In genomic region chr9:133443982-133444381, GRCh38 we compare ENCODE assay signal across 24 cellular contexts.
DNase-seq lines count a peak whose midpoint lies in the region; ATAC-seq lines count a peak whose summit lies in the region.
"Had no signal": no experiment of that assay in that cellular context is flagged by ENCODE, and none has a peak within 500 bp of the region (broad histone marks: within the 10 kb centered on the region; RNA-seq: fewer than 3 reads in every experiment).

No MANE protein-coding gene starts in this region.

- no peaks in the 10 kb centered on the region for H3K36me3 ChIP-seq in HAP-1 (replicated peaks)
- H3K36me3 ChIP-seq: neutrophil, upper lobe of left lung had no signal

- no peak for ATAC-seq in HG02970 (IDR thresholded peaks at IDR 0.05; ENCODE audit: low FRiP score, unreplicated experiment)
- ATAC-seq: activated CD8-positive, alpha-beta T cell treated with anti-CD3 and anti-CD28 coated beads, Interleukin-2, amount 10 ng/mL, durations not matched to agents 7 days and 5 days; activated T-cell treated with anti-CD3 and anti-CD28 coated beads, Interleukin-2, amount 50 U/mL, for 4 hours; foreskin keratinocyte had no signal

- H3K9me3 Mint-ChIP-seq in activated naive CD4-positive, alpha-beta T cell treated with anti-CD3 and anti-CD28 coated beads, Interleukin-2, amount 10 ng/mL, durations not matched to agents 7 days and 5 days: no peaks in the 10 kb centered on the region
- H3K9me3 Mint-ChIP-seq: activated T-cell treated with anti-CD3 and anti-CD28 coated beads, Interleukin-2, amount 50 U/mL, for 4 hours had no signal

- CTCF ChIA-PET in activated naive CD4-positive, alpha-beta T cell treated with anti-CD3 and anti-CD28 coated beads, Interleukin-2, amount 10 ng/mL, durations not matched to agents 7 days and 5 days (lab: Charles Lee): no interaction called here

- H3K27me3 ChIP-seq in HAP-1 (ENCODE audit: low read depth): peaks cover 19% of the 10 kb centered on the region
- H3K27me3 ChIP-seq: neutrophil, upper lobe of left lung had no signal

- no peaks in the 10 kb centered on the region for H3K4me1 Mint-ChIP-seq in activated naive CD4-positive, alpha-beta T cell treated with anti-CD3 and anti-CD28 coated beads, Interleukin-2, amount 10 ng/mL, durations not matched to agents 7 days and 5 days

- no peak overlapping the region for H3K4me3 Mint-ChIP-seq in activated naive CD4-positive, alpha-beta T cell treated with anti-CD3 and anti-CD28 coated beads, Interleukin-2, amount 10 ng/mL, durations not matched to agents 7 days and 5 days
- H3K4me3 Mint-ChIP-seq: activated CD8-positive, alpha-beta T cell treated with anti-CD3 and anti-CD28 coated beads, Interleukin-2, amount 10 ng/mL, durations not matched to agents 7 days and 5 days; activated T-cell treated with anti-CD3 and anti-CD28 coated beads, Interleukin-2, amount 50 U/mL, for 4 hours had no signal

- DNase-seq in DMS53 treated with DMSO at 0.1 percent for 48 hours (lab: John Stamatoyannopoulos, UW; ENCODE audit: unreplicated experiment) (peak; percentile 75), HK-2 (ENCODE audit: unreplicated experiment) (peak; percentile 52), NCI-H510A treated with DMSO at 0.1 percent for 48 hours (lab: John Stamatoyannopoulos, UW) (peak; percentile 76), kidney tubule cell (ENCODE audit: low spot score) (peak; percentile 25), KBM-7 (no peak), HAP-1 (ENCODE audit: low spot score in 2 of 2) (no peak)
- DNase-seq in activated naive CD4-positive, alpha-beta T cell treated with anti-CD3 and anti-CD28 coated beads, Interleukin-2, amount 10 ng/mL, durations not matched to agents 7 days and 5 days: no peak
- DNase-seq: activated CD8-positive, alpha-beta T cell treated with anti-CD3 and anti-CD28 coated beads, Interleukin-2, amount 10 ng/mL, durations not matched to agents 7 days and 5 days; activated naive CD4-positive, alpha-beta T cell treated with Interleukin-2 at 50 U/mL for 16 hours; activated T-cell treated with anti-CD3 and anti-CD28 coated beads, Interleukin-2, amount 50 U/mL, for 4 hours; anterior cingulate cortex; cerebellar nuclear complex; erythroblast; foreskin keratinocyte; hypothalamus; Kasumi-1; NCI-H1092; NCI-H446 treated with DMSO at 0.1 percent for 48 hours; stimulated activated CD4-positive, alpha-beta T cell treated with anti-CD3 and anti-CD28 coated beads, Interleukin-4, amount 100 ng/mL, for 4 hours; T1000; upper lobe of left lung had no signal

- in situ Hi-C loops in KBM-7 (cut with MboI; ENCODE audit: low pct_unique_long_range_greater_than_20kb, low sequenced_read_pairs) (no loop called here), HAP-1 (cut with MboI; ENCODE audit: low sequenced_read_pairs) (no loop called here)

- H3K4me1 ChIP-seq in HAP-1: no peaks in the 10 kb centered on the region
- H3K4me1 ChIP-seq: foreskin keratinocyte, upper lobe of left lung had no signal

- no peak overlapping the region for H3K4me3 ChIP-seq in HAP-1
- H3K4me3 ChIP-seq: lung, upper lobe of left lung had no signal

- no peaks in the 10 kb centered on the region for H3K9me3 ChIP-seq in HAP-1
- H3K9me3 ChIP-seq: neutrophil, upper lobe of left lung had no signal

- no peaks in the 10 kb centered on the region for H3K36me3 Mint-ChIP-seq in activated naive CD4-positive, alpha-beta T cell treated with anti-CD3 and anti-CD28 coated beads, Interleukin-2, amount 10 ng/mL, durations not matched to agents 7 days and 5 days

- H3K27ac Mint-ChIP-seq in activated naive CD4-positive, alpha-beta T cell treated with anti-CD3 and anti-CD28 coated beads, Interleukin-2, amount 10 ng/mL, durations not matched to agents 7 days and 5 days: no peak overlapping the region
- H3K27ac Mint-ChIP-seq: activated CD8-positive, alpha-beta T cell treated with anti-CD3 and anti-CD28 coated beads, Interleukin-2, amount 10 ng/mL, durations not matched to agents 7 days and 5 days had no signal

- peaks cover 8% of the 10 kb centered on the region for H3K27me3 Mint-ChIP-seq in activated naive CD4-positive, alpha-beta T cell treated with anti-CD3 and anti-CD28 coated beads, Interleukin-2, amount 10 ng/mL, durations not matched to agents 7 days and 5 days

Comparison
In these comparisons a context has a peak if more than half of its experiments do, and no peak if none do; other contexts are left out.
1. DNase-seq: peak in DMS53 treated with DMSO at 0.1 percent for 48 hours (single experiment), HK-2 (single experiment), NCI-H510A treated with DMSO at 0.1 percent for 48 hours (single experiment) and kidney tubule cell (single experiment); none in KBM-7 (single experiment), activated naive CD4-positive, alpha-beta T cell treated with anti-CD3 and anti-CD28 coated beads, Interleukin-2, amount 10 ng/mL, durations not matched to agents 7 days and 5 days (single experiment) and HAP-1 (0 of 2).